Comparison of ENCODE assay signal across 11 cellular contexts in the genomic region with DNA sequence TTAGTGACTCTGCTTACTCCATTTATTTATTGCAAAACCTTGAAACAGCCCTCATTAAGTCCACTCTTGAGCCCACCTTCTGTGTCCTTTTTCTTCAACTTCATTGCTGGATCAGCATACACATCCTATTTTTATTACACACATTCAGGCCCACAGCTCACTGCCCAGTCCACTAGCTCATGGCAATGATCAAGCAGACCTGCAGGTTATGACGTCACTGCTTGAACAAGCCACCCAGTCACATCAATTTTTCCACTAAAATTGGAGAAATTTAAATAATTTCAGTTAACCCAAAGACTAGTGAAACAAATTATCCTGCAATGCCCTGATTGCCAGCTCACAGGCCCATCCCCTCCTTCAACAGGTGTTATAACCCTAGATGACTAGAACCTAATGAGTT.
"Had no signal": no experiment of that assay in that cellular context is flagged by ENCODE, and none has a peak within 500 bp of the region (broad histone marks: within the 10 kb centered on the region; RNA-seq: fewer than 3 reads in every experiment).

No MANE protein-coding gene starts in this region.

- H3K9ac ChIP-seq: GM23248 had no signal

- H3K4me2 ChIP-seq: GM23338 had no signal

- H3K4me3 ChIP-seq: GM23248, GM23338, HAP-1 had no signal

- DNase-seq: GM23248, GOT3, H7, H9, HCEC 1CT, HFFc6 had no signal

- H3K27ac ChIP-seq: GM23248 had no signal

- ATAC-seq: GM23338, HCT116 had no signal

- H3K36me3 ChIP-seq: HAP-1 had no signal

- H3K9me3 ChIP-seq: HAP-1 had no signal

- H2AFZ ChIP-seq: GM23248, GM23338 had no signal

- FAIRE-seq: H1, H54 had no signal

- H3K4me1 ChIP-seq: HAP-1 had no signal
